In the genomic region with DNA sequence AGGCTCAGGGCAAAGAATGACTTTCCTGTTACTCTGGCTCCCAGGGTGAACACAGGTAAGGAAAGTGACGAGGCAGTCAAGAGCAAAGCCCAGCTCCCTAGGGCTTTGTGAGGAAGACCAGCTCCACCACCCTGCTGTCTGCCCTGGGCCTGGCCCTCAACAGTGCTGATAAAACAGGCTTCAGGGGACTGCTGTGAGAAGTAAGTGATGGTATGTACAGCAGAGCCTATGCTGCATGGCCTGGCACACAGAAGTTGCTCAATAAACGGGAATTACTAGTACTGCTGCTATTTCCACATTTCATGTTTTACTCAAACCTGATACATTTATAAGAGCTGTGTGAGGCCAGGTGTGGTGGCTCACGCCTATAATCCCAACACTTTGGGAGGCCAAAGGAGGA, we compare ENCODE assay signal across 22 cellular contexts. TPM values are rescaled to one million over a fixed set of nuclear protein-coding genes. Genes with fewer than 3 reads are reported as not detected.
A peak's percentile ranks its signal among the peaks of the same experiment; 100 is the strongest.
DNase-seq lines count a peak whose midpoint lies in the region; ATAC-seq and TF ChIP-seq lines count a peak whose summit lies in the region.
"Had no signal": no experiment of that assay in that cellular context is flagged by ENCODE, and none has a peak within 500 bp of the region (broad histone marks: within the 10 kb centered on the region; RNA-seq: fewer than 3 reads in every experiment).

No MANE protein-coding gene starts in this region.

- H3K9me3 ChIP-seq in BLaER1 treated with 17β-estradiol and CSF1 and Interleukin-3, amounts not matched to agents 10 nM and 100 nM (replicated peaks in 1 of 11): peaks cover 0 to 5% (median 0%) of the 10 kb centered on the region in 11 experiments; a peak in 1 of 22 replicates
- H3K9me3 ChIP-seq in Karpas-422 (ENCODE audit: low read length): no peaks in the 10 kb centered on the region
- H3K9me3 ChIP-seq in duodenal mucosa (ENCODE audit: control insufficient read depth in 1 of 2, low read length in 2 of 2): no peaks in the 10 kb centered on the region
- no peaks in the 10 kb centered on the region for H3K9me3 ChIP-seq in HAP-1
- H3K9me3 ChIP-seq in WERI-Rb-1 (ENCODE audit: severe bottlenecking): no peaks in the 10 kb centered on the region
- H3K9me3 ChIP-seq: mucosa of descending colon, right atrium auricular region had no signal

- H2AFZ ChIP-seq in Karpas-422 (ENCODE audit: low read length): no peak overlapping the region

- ATAC-seq in GM18519 (IDR thresholded peaks at IDR 0.05; ENCODE audit: low FRiP score, unreplicated experiment): no peak
- ATAC-seq: CD8-positive, alpha-beta T cell; left colon; mucosa of descending colon had no signal

- H3K36me3 Mint-ChIP-seq in nephron progenitor cell (ENCODE audit: low read depth): peaks cover 10% of the 10 kb centered on the region

- H3K4me1 Mint-ChIP-seq in nephron progenitor cell: peaks cover 39% of the 10 kb centered on the region

- in situ Hi-C loops in HAP-1 (cut with MboI; ENCODE audit: low sequenced_read_pairs): no loop called here

- H3K9me3 Mint-ChIP-seq in nephron progenitor cell: peaks cover 7% of the 10 kb centered on the region
- H3K9me3 Mint-ChIP-seq: activated CD4-positive, alpha-beta memory T cell treated with anti-CD3 and anti-CD28 coated beads, Interleukin-2, amount 10 ng/mL, durations not matched to agents 7 days and 5 days; CD8-positive, alpha-beta T cell; stimulated activated effector memory CD8-positive, alpha-beta T cell treated with anti-CD3 and anti-CD28 coated beads, Interleukin-12 subunit alpha, Interleukin-12 subunit beta, amount 100 ng/mL, for 72 hours; T-helper 1 cell treated with Interleukin-12 subunit alpha and Interleukin-12 subunit beta and Interleukin-4 antibody, amounts not matched to agents 30 μg/mL and 1 μg/mL, for 36 hours had no signal

- peaks cover 0 to 78% (median 0%) of the 10 kb centered on the region in 11 experiments; a peak in 7 of 22 replicates for H3K27me3 ChIP-seq in BLaER1 treated with 17β-estradiol and CSF1 and Interleukin-3, amounts not matched to agents 10 nM and 100 nM
- H3K27me3 ChIP-seq in Karpas-422 (ENCODE audit: low read length) (no peaks in the 10 kb centered on the region), duodenal mucosa (ENCODE audit: control insufficient read depth in 1 of 2, insufficient read depth in 2 of 2, low read length in 2 of 2) (no peaks in the 10 kb centered on the region), HAP-1 (ENCODE audit: low read depth) (no peaks in the 10 kb centered on the region), WERI-Rb-1 (ENCODE audit: insufficient read depth, low read depth, severe bottlenecking) (no peaks in the 10 kb centered on the region)
- H3K27me3 ChIP-seq: right atrium auricular region had no signal

- H3K27ac Mint-ChIP-seq in nephron progenitor cell: peak overlapping the region; percentile 59
- H3K27ac Mint-ChIP-seq: activated CD4-positive, alpha-beta memory T cell treated with anti-CD3 and anti-CD28 coated beads, Interleukin-2, amount 10 ng/mL, durations not matched to agents 7 days and 5 days; CD8-positive, alpha-beta T cell; stimulated activated effector memory CD8-positive, alpha-beta T cell treated with anti-CD3 and anti-CD28 coated beads, Interleukin-12 subunit alpha, Interleukin-12 subunit beta, amount 100 ng/mL, for 72 hours had no signal

- peaks cover 60 to 100% (median 93%) of the 10 kb centered on the region in 11 experiments; a peak in 21 of 22 replicates for H4K20me1 ChIP-seq in BLaER1 treated with 17β-estradiol and CSF1 and Interleukin-3, amounts not matched to agents 10 nM and 100 nM
- H4K20me1 ChIP-seq in Karpas-422 (ENCODE audit: insufficient read depth, low read depth, low read length): peaks cover 22% of the 10 kb centered on the region

- H3K4me3 ChIP-seq in BLaER1 treated with 17β-estradiol and CSF1 and Interleukin-3, amounts not matched to agents 10 nM and 100 nM: no peak overlapping the region
- H3K4me3 ChIP-seq in Karpas-422 (ENCODE audit: low read length) (no peak overlapping the region), duodenal mucosa (ENCODE audit: low read depth in 1 of 2, low read length in 2 of 2) (no peak overlapping the region), HAP-1 (no peak overlapping the region), WERI-Rb-1 (ENCODE audit: low read depth, low read length) (no peak overlapping the region)
- H3K4me3 ChIP-seq: mucosa of descending colon, right atrium auricular region had no signal

- no peak overlapping the region for H3K4me3 Mint-ChIP-seq in nephron progenitor cell
- H3K4me3 Mint-ChIP-seq: activated CD4-positive, alpha-beta memory T cell treated with anti-CD3 and anti-CD28 coated beads, Interleukin-2, amount 10 ng/mL, durations not matched to agents 7 days and 5 days; CD8-positive, alpha-beta T cell; stimulated activated effector memory CD8-positive, alpha-beta T cell treated with anti-CD3 and anti-CD28 coated beads, Interleukin-12 subunit alpha, Interleukin-12 subunit beta, amount 100 ng/mL, for 72 hours had no signal

- H3K4me2 ChIP-seq in BLaER1 treated with 17β-estradiol and CSF1 and Interleukin-3, amounts not matched to agents 10 nM and 100 nM: peak overlapping the region in 10 of 11 experiments; percentile 42 to 78 (median 61); a peak in 14 of 22 replicates
- H3K4me2 ChIP-seq in Karpas-422 (ENCODE audit: low read depth, low read length, poor library complexity, severe bottlenecking): no peak overlapping the region

- H3K4me1 ChIP-seq in BLaER1 treated with 17β-estradiol and CSF1 and Interleukin-3, amounts not matched to agents 10 nM and 100 nM: peaks cover 13 to 58% (median 55%) of the 10 kb centered on the region in 10 experiments
- H3K4me1 ChIP-seq in Karpas-422 (ENCODE audit: low read length): peaks cover 77% of the 10 kb centered on the region
- peaks cover 13 to 17% of the 10 kb centered on the region in 2 donors for H3K4me1 ChIP-seq in duodenal mucosa (ENCODE audit: control insufficient read depth in 1 of 2, insufficient read depth in 2 of 2, low read length in 2 of 2)
- peaks cover 9% of the 10 kb centered on the region for H3K4me1 ChIP-seq in HAP-1

- H3K9ac ChIP-seq in BLaER1 treated with 17β-estradiol and CSF1 and Interleukin-3, amounts not matched to agents 10 nM and 100 nM: no peak overlapping the region
- H3K9ac ChIP-seq in Karpas-422 (ENCODE audit: low read length): no peak overlapping the region
- no peak overlapping the region for H3K9ac ChIP-seq in duodenal mucosa (ENCODE audit: low read depth in 1 of 2, low read length in 2 of 2)

- peaks cover 2% of the 10 kb centered on the region for H3K27me3 Mint-ChIP-seq in nephron progenitor cell (ENCODE audit: low read depth, poor library complexity)
- H3K27me3 Mint-ChIP-seq: activated CD4-positive, alpha-beta memory T cell treated with anti-CD3 and anti-CD28 coated beads, Interleukin-2, amount 10 ng/mL, durations not matched to agents 7 days and 5 days had no signal

- H3K9me2 ChIP-seq in Karpas-422 (replicated peaks; ENCODE audit: insufficient read depth, low read length): no peaks in the 10 kb centered on the region

- peaks cover 98% of the 10 kb centered on the region for H3K79me2 ChIP-seq in Karpas-422 (ENCODE audit: low read length)

- H3K27ac ChIP-seq in BLaER1 treated with 17β-estradiol and CSF1 and Interleukin-3, amounts not matched to agents 10 nM and 100 nM: no peak overlapping the region
- peak overlapping the region; percentile 39; the same call in 1 of the 2 replicates for H3K27ac ChIP-seq in Karpas-422 (ENCODE audit: low read length)
- H3K27ac ChIP-seq in duodenal mucosa (ENCODE audit: low read depth, low read length): peak overlapping the region; percentile 20
- H3K27ac ChIP-seq in WERI-Rb-1: no peak overlapping the region

- no peak for TF ChIP-seq CTCF in nephron progenitor cell (IDR thresholded peaks at IDR 0.05)
- TF ChIP-seq CTCF in WERI-Rb-1 (IDR thresholded peaks at IDR 0.05; ENCODE audit: low read depth, low read length): no peak

- H3K36me3 ChIP-seq in BLaER1 treated with 17β-estradiol and CSF1 and Interleukin-3, amounts not matched to agents 10 nM and 100 nM: peaks cover 0 to 13% (median 8%) of the 10 kb centered on the region in 11 experiments; a peak in 8 of 22 replicates
- peaks cover 14% of the 10 kb centered on the region; the same call in 1 of the 2 replicates for H3K36me3 ChIP-seq in Karpas-422 (ENCODE audit: insufficient read depth, low read length)
- peaks cover 0 to 3% of the 10 kb centered on the region in 2 donors for H3K36me3 ChIP-seq in duodenal mucosa (ENCODE audit: control insufficient read depth in 1 of 2, insufficient read depth in 2 of 2, low read length in 2 of 2)
- H3K36me3 ChIP-seq in HAP-1 (replicated peaks): no peaks in the 10 kb centered on the region; the same call in none of the 2 replicates
- H3K36me3 ChIP-seq in WERI-Rb-1: no peaks in the 10 kb centered on the region; the same call in 1 of the 2 replicates
- H3K36me3 ChIP-seq: right atrium auricular region had no signal

- no peak for DNase-seq in Karpas-422
- DNase-seq in nephron progenitor cell: no peak
- DNase-seq in HAP-1 (ENCODE audit: low spot score in 2 of 2): no peak
- DNase-seq in WERI-Rb-1: no peak
- DNase-seq in NCI-H187 treated with DMSO at 0.1 percent for 48 hours (lab: John Stamatoyannopoulos, UW): no peak
- DNase-seq: activated CD4-positive, alpha-beta memory T cell treated with anti-CD3 and anti-CD28 coated beads, Interleukin-2, amount 10 ng/mL, durations not matched to agents 7 days and 5 days; activated naive CD4-positive, alpha-beta T cell treated with Interleukin-2 at 50 U/mL for 16 hours; CD8-positive, alpha-beta T cell; DMS79 treated with DMSO at 0.1 percent for 48 hours; foreskin melanocyte; Kasumi-1; left colon; mucosa of descending colon; NCI-H1417 treated with DMSO at 0.1 percent for 48 hours; NCI-H2171; NCI-H526 treated with DMSO at 0.1 percent for 48 hours had no signal

RNA-seq across cellular contexts. Expression of a gene that starts 50.3 kb away (rescaled TPM):
- 54.9 and 64.1 TPM in 2 replicates for total RNA-seq in Karpas-422 (2014; rRNA removed; shearing (Covaris generic); ENCODE audit: low replicate concordance)

Comparison
In these comparisons a context has a peak if more than half of its experiments do, and no peak if none do; other contexts are left out.
1. H3K27ac ChIP-seq: peak in Karpas-422 (single experiment) and duodenal mucosa (single experiment); none in BLaER1 treated with 17β-estradiol and CSF1 and Interleukin-3, amounts not matched to agents 10 nM and 100 nM (0 of 11) and WERI-Rb-1 (single experiment).